3 cellular contexts compared by ENCODE assay signal in the genomic region with DNA sequence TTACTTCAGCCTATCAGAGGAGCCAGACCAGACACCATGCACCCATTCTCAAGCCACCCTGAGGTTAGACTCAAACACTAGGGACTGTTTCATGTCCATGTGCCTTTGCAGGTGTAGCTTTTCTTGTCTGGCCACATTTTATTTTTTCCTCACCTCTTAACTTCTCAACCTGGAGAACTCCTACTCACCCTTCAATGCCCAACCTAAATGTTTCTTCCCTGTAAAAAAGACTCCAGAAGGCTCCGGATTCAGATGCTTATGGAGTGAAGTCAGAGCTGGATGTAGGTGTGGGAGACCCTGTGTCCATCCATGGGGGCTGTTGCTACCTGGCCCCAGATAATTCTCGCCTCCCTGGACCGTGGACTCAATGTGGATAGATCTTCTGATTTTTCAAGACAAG.
"Had no signal": no experiment of that assay in that cellular context is flagged by ENCODE, and none has a peak within 500 bp of the region (broad histone marks: within the 10 kb centered on the region; RNA-seq: fewer than 3 reads in every experiment).

No MANE protein-coding gene starts in this region.

- ATAC-seq: GM12878 had no signal

- H3K4me3 ChIP-seq: GM12878 had no signal

- DNase-seq: GDM1, GF-D8 had no signal
